In genomic region chr19:3176715-3177501, GRCh38 we compare ENCODE assay signal across 1 cellular context.
TF ChIP-seq lines count a peak whose summit lies in the region.

No MANE protein-coding gene starts in this region.

TF ChIP-seq in H1, 55 proteins besides CTCF, POLR2A, EP300 and RAD21 (continued from another document):
- no peak for TF ChIP-seq YY1 (IDR thresholded peaks at IDR 0.05; ENCODE audit: low read depth, low read length)
- TF ChIP-seq SRF (IDR thresholded peaks at IDR 0.05; ENCODE audit: low read depth, low read length) = no peak
